ENCODE assay signal across 10 cellular contexts in the genomic region with DNA sequence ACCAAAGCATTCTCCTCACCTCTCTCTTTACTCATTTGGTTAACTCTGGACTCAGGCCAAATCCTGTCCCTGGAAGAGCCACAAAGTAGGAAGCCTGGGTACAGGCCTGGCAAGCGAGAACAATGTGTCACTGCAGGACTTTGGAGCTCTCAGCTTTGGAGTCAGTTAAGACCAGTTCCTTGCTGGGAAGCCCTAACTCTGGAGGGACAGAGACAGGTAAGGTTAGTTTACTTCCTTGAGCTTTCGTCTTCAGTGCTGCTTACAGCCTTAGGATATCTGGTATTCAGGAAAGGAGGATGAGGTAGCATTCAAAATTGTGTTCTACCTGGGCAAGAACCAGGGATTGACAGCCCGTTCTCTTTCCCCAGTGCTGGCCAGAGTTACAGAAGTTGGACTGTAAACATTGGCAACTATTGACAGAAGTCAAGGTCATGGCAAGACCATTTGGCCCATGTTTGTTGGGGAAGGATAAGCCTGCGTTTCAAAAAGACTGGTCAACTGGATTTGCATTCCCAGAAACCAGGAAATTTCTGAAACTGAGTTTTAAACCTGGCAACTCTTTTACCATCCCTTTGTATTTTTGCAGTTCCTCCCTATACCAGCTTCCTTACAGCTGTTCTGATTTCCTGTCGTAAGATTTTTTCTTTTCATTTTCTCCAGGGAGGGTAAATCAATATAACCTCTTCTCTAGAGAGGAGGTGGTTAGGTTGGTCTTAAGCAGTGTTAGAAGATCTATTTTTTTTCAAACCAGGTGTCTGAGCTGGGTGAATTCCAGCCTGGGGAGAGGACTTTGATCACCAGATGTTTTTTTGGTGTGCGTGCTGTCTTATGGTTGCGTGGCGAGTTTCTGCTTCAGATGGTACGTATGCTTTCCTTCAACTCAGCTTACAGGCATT. TPM values are rescaled to one million over a fixed set of nuclear protein-coding genes. Genes with fewer than 3 reads are reported as not detected.
DNase-seq lines count a peak whose midpoint lies in the region; TF ChIP-seq lines count a peak whose summit lies in the region.
"Had no signal": no experiment of that assay in that cellular context is flagged by ENCODE, and none has a peak within 500 bp of the region (broad histone marks: within the 10 kb centered on the region; RNA-seq: fewer than 3 reads in every experiment).

A gene with protein sequence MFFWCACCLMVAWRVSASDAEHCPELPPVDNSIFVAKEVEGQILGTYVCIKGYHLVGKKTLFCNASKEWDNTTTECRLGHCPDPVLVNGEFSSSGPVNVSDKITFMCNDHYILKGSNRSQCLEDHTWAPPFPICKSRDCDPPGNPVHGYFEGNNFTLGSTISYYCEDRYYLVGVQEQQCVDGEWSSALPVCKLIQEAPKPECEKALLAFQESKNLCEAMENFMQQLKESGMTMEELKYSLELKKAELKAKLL (plus strand): TSS at position 130 of the 896 bp plus-strand sequence. CDS start 672 bp downstream, at position 802.

- H3K4me3 Mint-ChIP-seq in Calu3 (ENCODE audit: low read depth, unreplicated experiment) = peak within 1 kb of the TSS; percentile 73
- peak within 1 kb of the TSS; percentile 80 for H3K4me3 Mint-ChIP-seq in activated naive CD8-positive, alpha-beta T cell

- peak within 1 kb of the TSS; percentile 83 for H3K27ac Mint-ChIP-seq in Calu3 (ENCODE audit: unreplicated experiment)
- H3K27ac Mint-ChIP-seq in activated naive CD8-positive, alpha-beta T cell = peak within 1 kb of the TSS; percentile 56

- intact Hi-C loops in Calu3 (cut with micrococcal nuclease; ENCODE audit: unreplicated experiment) = loop anchor here (1.0 to 5.0 kb wide), 2 partner anchors 153 to 316 kb away; no protein-coding TSS in a partner anchor

- BruUV-seq in Calu3 (replicated peaks; lab: Mats Ljungman, UMichigan) = no TSS peak

- H3K4me3 ChIP-seq in mucosa of rectum (ENCODE audit: low read length in 2 of 2) = peak within 1 kb of the TSS; percentile 20 to 28

- H3K9me3 ChIP-seq in mucosa of rectum (ENCODE audit: control insufficient read depth in 2 of 2, low read length in 2 of 2) = no peaks in the 10 kb centered on the region

- TF ChIP-seq CTCF in Calu3 (IDR thresholded peaks at IDR 0.05; ENCODE audit: unreplicated experiment) = no peak

- peak; percentile 54 for DNase-seq in Calu3
- DNase-seq in HS-27A (ENCODE audit: low read depth) = peak; percentile 60
- DNase-seq in NCI-H2227 treated with DMSO at 0.1 percent for 48 hours (lab: John Stamatoyannopoulos, UW) = no peak
- DNase-seq in KG1 (lab: John Stamatoyannopoulos, UW) = no peak
- DNase-seq in NCI-H2107 (lab: John Stamatoyannopoulos, UW) = no peak
- no peak for DNase-seq in SIG-M5 treated with dmso at 0.1 percent for 504 hours (lab: John Stamatoyannopoulos, UW; ENCODE audit: unreplicated experiment)
- DNase-seq: effector CD8-positive, alpha-beta T cell; mesenchymal stem cell had no signal

- H3K4me1 ChIP-seq in mucosa of rectum (ENCODE audit: control insufficient read depth in 2 of 2, insufficient read depth in 2 of 2, low read length in 2 of 2) = peaks cover 0 to 14% of the 10 kb centered on the region in 2 donors

- H3K9me3 Mint-ChIP-seq in Calu3 (ENCODE audit: low read depth, unreplicated experiment) = no peaks in the 10 kb centered on the region
- no peaks in the 10 kb centered on the region for H3K9me3 Mint-ChIP-seq in activated naive CD8-positive, alpha-beta T cell (ENCODE audit: low read depth)

- no peaks in the 10 kb centered on the region for H3K36me3 ChIP-seq in mucosa of rectum (ENCODE audit: control insufficient read depth in 2 of 2, insufficient read depth in 2 of 2, low read length in 2 of 2)

- CTCF ChIA-PET in Calu3 (lab: Charles Lee) = interaction anchor here (0.6 to 2.2 kb wide), 4 partner anchors 313 to 412 kb away, joined by 3 to 7 read pairs (median 5); no protein-coding TSS in a partner anchor

- H3K36me3 Mint-ChIP-seq in Calu3 (ENCODE audit: insufficient read depth, unreplicated experiment) = peaks cover 10% of the 10 kb centered on the region
- no peaks in the 10 kb centered on the region for H3K36me3 Mint-ChIP-seq in activated naive CD8-positive, alpha-beta T cell

- no peaks in the 10 kb centered on the region for H3K27me3 Mint-ChIP-seq in Calu3 (ENCODE audit: unreplicated experiment)
- H3K27me3 Mint-ChIP-seq in activated naive CD8-positive, alpha-beta T cell = no peaks in the 10 kb centered on the region

- peak within 1 kb of the TSS; percentile 69 to 70 for H3K27ac ChIP-seq in mucosa of rectum (ENCODE audit: low read depth in 2 of 2, low read length in 2 of 2)

- H3K9ac ChIP-seq in mucosa of rectum (ENCODE audit: low read depth in 1 of 2, low read length in 2 of 2) = peak within 1 kb of the TSS in 1 of 2 donors; percentile 14

- no peaks in the 10 kb centered on the region for H3K27me3 ChIP-seq in mucosa of rectum (ENCODE audit: control insufficient read depth in 2 of 2, insufficient read depth in 2 of 2, low read length in 2 of 2)

- H3K4me1 Mint-ChIP-seq in Calu3 (ENCODE audit: low read depth, unreplicated experiment) = peaks cover 41% of the 10 kb centered on the region
- peaks cover 34% of the 10 kb centered on the region for H3K4me1 Mint-ChIP-seq in activated naive CD8-positive, alpha-beta T cell (ENCODE audit: low read depth)

RNA-seq across cellular contexts. Expression of the gene that starts here (rescaled TPM):
- 7.5 and 10.2 TPM in 2 replicates for total RNA-seq in Calu3 (2022)

Comparison
In these comparisons a context has a peak if more than half of its experiments do, and no peak if none do; other contexts are left out.
1. DNase-seq: peak in Calu3 (single experiment) and HS-27A (single experiment); none in NCI-H2227 treated with DMSO at 0.1 percent for 48 hours (single experiment), KG1 (single experiment), NCI-H2107 (single experiment) and SIG-M5 treated with dmso at 0.1 percent for 504 hours (single experiment).